Comparison of ENCODE assay signal across 8 cellular contexts in the genomic region with DNA sequence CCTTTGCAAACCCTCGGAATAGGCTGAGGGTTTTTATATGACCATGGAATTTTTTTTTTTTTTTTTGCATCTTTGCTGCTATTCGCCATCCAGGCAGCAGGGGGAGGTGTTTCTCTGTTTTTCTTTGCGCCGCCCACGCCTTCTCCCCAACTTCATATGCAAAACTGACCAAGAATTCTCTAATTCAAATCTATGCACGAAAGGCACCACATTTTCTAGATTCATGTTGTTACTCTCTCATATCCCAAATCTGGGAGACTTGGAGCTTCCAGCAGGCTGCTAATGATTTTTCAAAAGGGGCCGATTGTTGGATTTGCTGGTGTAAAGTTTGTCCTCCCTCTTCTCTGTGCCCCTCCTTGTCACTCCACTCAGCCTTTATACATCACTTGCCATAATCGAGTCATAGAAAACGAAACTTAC. TPM values are rescaled to one million over a fixed set of nuclear protein-coding genes. Genes with fewer than 3 reads are reported as not detected.
DNase-seq lines count a peak whose midpoint lies in the region; ATAC-seq, FAIRE-seq and TF ChIP-seq lines count a peak whose summit lies in the region.

No MANE protein-coding gene starts in this region.

- TF ChIP-seq POLR2A in NB4 (IDR thresholded peaks at IDR 0.05; ENCODE audit: extremely low read depth, insufficient read length) (no peak), breast epithelium (IDR thresholded peaks at IDR 0.05) (no peak)

- intact Hi-C loops in breast epithelium (cut with DNase I; ENCODE audit: low total_unique reads), result no loop called here

- peak; percentile 44 for FAIRE-seq in keratinocyte (lab: Jason Lieb, UNC)

- no peaks in the 10 kb centered on the region for H4K20me1 ChIP-seq in keratinocyte (ENCODE audit: control insufficient read depth, extremely low read depth, insufficient read depth, low read length)

- peak overlapping the region; percentile 85 for H3K4me2 ChIP-seq in keratinocyte (ENCODE audit: control insufficient read depth, extremely low read depth, insufficient read depth, low read depth, low read length)

- peak overlapping the region; percentile 49 for H2AFZ ChIP-seq in keratinocyte (ENCODE audit: control insufficient read depth, low read length)

- H3K9ac ChIP-seq in keratinocyte (ENCODE audit: control insufficient read depth, extremely low read depth, insufficient read depth, low read length), result no peak overlapping the region

- no peaks in the 10 kb centered on the region for H3K9me3 ChIP-seq in breast epithelium
- H3K9me3 ChIP-seq in keratinocyte (ENCODE audit: control insufficient read depth, low read depth, low read length), result no peaks in the 10 kb centered on the region

- no peaks in the 10 kb centered on the region for H3K9me1 ChIP-seq in keratinocyte (ENCODE audit: control insufficient read depth, extremely low read depth, insufficient read depth, low read length)

- no peaks in the 10 kb centered on the region for H3K4me1 ChIP-seq in breast epithelium
- H3K4me1 ChIP-seq in keratinocyte (ENCODE audit: control insufficient read depth, extremely low read depth, insufficient read depth, low read length), result peaks cover 7% of the 10 kb centered on the region

- ATAC-seq in GM18868 (IDR thresholded peaks at IDR 0.05; ENCODE audit: unreplicated experiment), result peak; percentile 33
- no peak for ATAC-seq in HG02973 (IDR thresholded peaks at IDR 0.05; ENCODE audit: unreplicated experiment)

- H3K4me3 ChIP-seq in NB4 (ENCODE audit: low read depth, low read length) (peak overlapping the region; percentile 45), breast epithelium (peak overlapping the region; percentile 9 to 43 (median 23)), keratinocyte (ENCODE audit: control insufficient read depth in 2 of 3, extremely low read depth in 1 of 3, insufficient read depth in 2 of 3, low read depth in 1 of 3, low read length in 3 of 3) (peak overlapping the region in 2 of 3 experiments; percentile 44 to 60)

- in situ Hi-C loops in ACHN (cut with HindIII; ENCODE audit: low pct_ligation_motif_present, low pct_unique_long_range_greater_than_20kb, low sequenced_read_pairs), result no loop called here

- DNase-seq in ACHN (peak; percentile 30), NB4 (ENCODE audit: low read depth) (peak; percentile 71), breast epithelium (ENCODE audit: low spot score in 2 of 2) (peak; percentile 48 to 56), keratinocyte (ENCODE audit: low read depth, low spot score) (no peak)
- peak; percentile 45 to 76 (median 58) for DNase-seq in stimulated activated CD4-positive, alpha-beta T cell treated with anti-CD3 and anti-CD28 coated beads, Interleukin-12 subunit alpha, Interleukin-12 subunit beta, amount 100 ng/mL, for 48 hours (ENCODE audit: low read depth in 2 of 3, low spot score in 1 of 3)

- no peaks in the 10 kb centered on the region for H3K27me3 ChIP-seq in breast epithelium
- no peaks in the 10 kb centered on the region for H3K27me3 ChIP-seq in keratinocyte (ENCODE audit: control insufficient read depth, extremely low read depth, insufficient read depth, low read length)

- H3K79me2 ChIP-seq in keratinocyte (ENCODE audit: control insufficient read depth, insufficient read depth, low read length), result no peaks in the 10 kb centered on the region

- peak; percentile 89 for TF ChIP-seq CTCF in NB4 (IDR thresholded peaks at IDR 0.05; ENCODE audit: low read depth, low read length)
- peak; percentile 81 for TF ChIP-seq CTCF in VCaP (conservative IDR thresholded peaks at IDR 0.05)
- peak; percentile 64 to 77 (median 74) for TF ChIP-seq CTCF in breast epithelium (IDR thresholded peaks at IDR 0.05)
- TF ChIP-seq CTCF in keratinocyte (optimal IDR thresholded peaks at IDR 0.05 in 1 of 3, IDR thresholded peaks at IDR 0.05 in 1 of 3, conservative IDR thresholded peaks at IDR 0.05 in 1 of 3; ENCODE audit: extremely low read depth in 1 of 3, insufficient read depth in 2 of 3, low read length in 3 of 3), result peak; percentile 65 to 71 (median 69)

- H3K36me3 ChIP-seq in breast epithelium (no peaks in the 10 kb centered on the region), keratinocyte (ENCODE audit: control insufficient read depth in 2 of 2, extremely low read depth in 1 of 2, insufficient read depth in 2 of 2, low read length in 2 of 2) (no peaks in the 10 kb centered on the region)

- H3K27ac ChIP-seq in VCaP (no peak overlapping the region), breast epithelium (no peak overlapping the region), keratinocyte (ENCODE audit: control insufficient read depth, insufficient read depth, low read length) (no peak overlapping the region)

- dilution Hi-C loops in keratinocyte (cut with MboI; ENCODE audit: extremely low pct_ligation_motif_present, low sequenced_read_pairs), result no loop called here

RNA-seq across cellular contexts. Expression of gene BOD1L1, which starts 29.1 kb away (rescaled TPM):
- 10 to 100 TPM; 49.0 to 68.3 (median 56.0) TPM for total RNA-seq in breast epithelium
- polyA plus RNA-seq in keratinocyte, result 14.3 to 20.6 TPM (median 17.8 TPM) in 3 replicates
- polyA plus RNA-seq in keratinocyte (2011; ENCODE audit: low read depth), result 61.6 TPM
- 9.0 and 14.1 TPM in 2 replicates for polyA plus RNA-seq in keratinocyte (2011; cell fraction: cytosol; rRNA removed)
- 39.9 and 52.6 TPM in 2 replicates for polyA plus RNA-seq in keratinocyte (2011; cell fraction: nucleus; rRNA removed)
- 19.4 and 21.0 TPM in 2 replicates for polyA plus RNA-seq in keratinocyte (2012; ENCODE audit: low replicate concordance)
- polyA minus RNA-seq in keratinocyte, result 7.6 to 30.7 TPM (median 14.7 TPM) in 3 replicates
- polyA minus RNA-seq in keratinocyte (2011; cell fraction: cytosol; rRNA and poly(A)+ RNA removed), result 9.0 TPM
- polyA minus RNA-seq in keratinocyte (2011; cell fraction: nucleus; rRNA and poly(A)+ RNA removed), result 23.8 and 49.0 TPM in 2 replicates
